In the genomic region with DNA sequence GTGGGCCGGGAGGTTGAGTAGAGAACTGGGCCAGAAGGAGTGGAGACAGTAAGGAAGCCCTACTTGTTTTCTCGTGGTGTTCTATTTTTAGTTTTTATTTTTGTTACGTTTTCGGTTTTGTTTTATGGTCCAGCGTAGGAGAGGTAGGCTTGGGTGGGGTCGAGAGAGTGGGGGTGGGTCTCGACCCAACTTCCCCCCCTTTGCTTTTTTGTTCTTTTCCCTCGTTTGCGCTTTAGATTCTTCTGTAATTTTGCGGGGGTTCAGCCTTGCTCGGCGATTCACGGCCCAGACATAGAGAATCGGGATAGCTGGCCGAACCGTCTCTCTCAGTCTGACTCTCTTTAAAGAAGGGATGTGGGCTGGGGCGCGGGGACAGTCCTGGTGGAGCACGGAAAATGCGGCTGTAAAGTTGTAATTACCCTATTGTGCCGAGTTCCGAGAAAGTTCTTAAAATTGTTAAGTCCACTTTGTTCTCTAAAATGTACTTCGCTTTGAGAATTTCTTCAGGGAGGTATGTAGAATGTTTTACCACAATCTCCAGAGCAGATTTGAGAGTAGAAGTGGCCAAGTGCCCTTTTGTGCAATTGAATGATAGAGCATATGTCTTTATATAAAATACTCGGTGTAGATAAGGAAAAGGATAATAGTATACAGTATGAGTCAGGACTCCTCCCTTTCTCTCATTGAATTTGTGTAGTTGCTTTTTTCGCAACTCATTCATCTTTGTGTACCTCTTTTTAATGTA, we compare ENCODE assay signal across 8 cellular contexts. TPM values are rescaled to one million over a fixed set of nuclear protein-coding genes. Genes with fewer than 3 reads are reported as not detected.
DNase-seq lines count a peak whose midpoint lies in the region; ATAC-seq and TF ChIP-seq lines count a peak whose summit lies in the region.

No MANE protein-coding gene starts in this region.

- CTCF ChIA-PET in CD4-positive, alpha-beta T cell (lab: Charles Lee): interaction anchor here (1.0 to 3.4 kb wide), 6 partner anchors 21 to 226 kb away, joined by 3 to 12 read pairs (median 4); a partner anchor contains a TSS

- H3K36me3 Mint-ChIP-seq in CD4-positive, alpha-beta T cell (ENCODE audit: low read depth): peaks cover 35% of the 10 kb centered on the region

- H3K4me3 Mint-ChIP-seq in CD4-positive, alpha-beta T cell: peak overlapping the region; percentile 96

- ATAC-seq in CD4-positive, alpha-beta T cell (ENCODE audit: poor library complexity): peak; percentile 13
- ATAC-seq in GM19467 (IDR thresholded peaks at IDR 0.05; ENCODE audit: unreplicated experiment): peak; percentile 18

- intact Hi-C loops in CD4-positive, alpha-beta T cell (cut with DNase I, micrococcal nuclease): loop anchor here (1.0 to 5.0 kb wide), 6 partner anchors 8 to 199 kb away; a partner anchor contains a TSS

- peak in 7 of 10 experiments; percentile 2 to 35 (median 7) for DNase-seq in CD4-positive, alpha-beta T cell
- peak in 1 of 2 experiments; percentile 14 for DNase-seq in HL-60 (ENCODE audit: low read depth in 1 of 2, low spot score in 1 of 2)
- peak in 3 of 5 experiments; percentile 4 to 50 (median 31) for DNase-seq in T-helper 2 cell
- DNase-seq in cardiac fibroblast (ENCODE audit: low read depth in 2 of 2): peak; percentile 22 to 48
- peak; percentile 39 for DNase-seq in kidney glomerular epithelial cell (lab: John Stamatoyannopoulos, UW)
- peak; percentile 15 to 32 (median 31) for DNase-seq in stimulated activated CD4-positive, alpha-beta T cell treated with anti-CD3 and anti-CD28 coated beads, Interleukin-12 subunit alpha, Interleukin-12 subunit beta, amount 100 ng/mL, for 48 hours (ENCODE audit: low read depth in 2 of 3, low spot score in 1 of 3)
- no peak for DNase-seq in NK-92 treated with Interleukin-12 subunit alpha and Interleukin-12 subunit beta, amount 100 ng/mL, for 24 hours (lab: John Stamatoyannopoulos, UW)

- no peaks in the 10 kb centered on the region for H3K27me3 Mint-ChIP-seq in CD4-positive, alpha-beta T cell

- H3K9me3 Mint-ChIP-seq in CD4-positive, alpha-beta T cell: no peaks in the 10 kb centered on the region

- H3K9me3 ChIP-seq in CD4-positive, alpha-beta T cell (ENCODE audit: control insufficient read depth, low read length): no peaks in the 10 kb centered on the region

- H3K4me3 ChIP-seq in HL-60 (replicated peaks; ENCODE audit: insufficient read depth, low read length): peak overlapping the region; percentile 72
- H3K4me3 ChIP-seq in cardiac fibroblast (replicated peaks in 1 of 2; ENCODE audit: low read depth in 2 of 2, low read length in 2 of 2): peak overlapping the region; percentile 74 to 79

- peaks cover 62% of the 10 kb centered on the region for H3K4me1 Mint-ChIP-seq in CD4-positive, alpha-beta T cell (ENCODE audit: low read depth)

- H3K27me3 ChIP-seq in CD4-positive, alpha-beta T cell (ENCODE audit: control insufficient read depth, insufficient read depth, low read length): no peaks in the 10 kb centered on the region
- no peaks in the 10 kb centered on the region for H3K27me3 ChIP-seq in HL-60 (ENCODE audit: insufficient read depth, poor library complexity, severe bottlenecking)

- POLR2A ChIA-PET in CD4-positive, alpha-beta T cell (lab: Charles Lee): interaction anchor here (0.7 to 7.2 kb wide), 23 partner anchors 8 to 781 kb away, joined by 3 to 357 read pairs (median 5); a partner anchor contains a TSS

- H3K27ac Mint-ChIP-seq in CD4-positive, alpha-beta T cell: peak overlapping the region; percentile 97

- TF ChIP-seq CTCF in CD4-positive, alpha-beta T cell (IDR thresholded peaks at IDR 0.05): no peak
- TF ChIP-seq CTCF in HL-60 (IDR thresholded peaks at IDR 0.05; ENCODE audit: insufficient read depth, low read length) (no peak), cardiac fibroblast (IDR thresholded peaks at IDR 0.05; ENCODE audit: low read depth, low read length) (no peak)

- peak overlapping the region; percentile 87 for H3K27ac ChIP-seq in CD4-positive, alpha-beta T cell (ENCODE audit: low read depth, low read length)
- H3K27ac ChIP-seq in HL-60 (replicated peaks): peak overlapping the region; percentile 96

RNA-seq across cellular contexts. Expression of a gene that starts 0.8 kb away (rescaled TPM):
- total RNA-seq in CD4-positive, alpha-beta T cell: 100 to 1,000 TPM; 114 to 115 TPM
